Comparison of ENCODE assay signal across 17 cellular contexts in the genomic region with DNA sequence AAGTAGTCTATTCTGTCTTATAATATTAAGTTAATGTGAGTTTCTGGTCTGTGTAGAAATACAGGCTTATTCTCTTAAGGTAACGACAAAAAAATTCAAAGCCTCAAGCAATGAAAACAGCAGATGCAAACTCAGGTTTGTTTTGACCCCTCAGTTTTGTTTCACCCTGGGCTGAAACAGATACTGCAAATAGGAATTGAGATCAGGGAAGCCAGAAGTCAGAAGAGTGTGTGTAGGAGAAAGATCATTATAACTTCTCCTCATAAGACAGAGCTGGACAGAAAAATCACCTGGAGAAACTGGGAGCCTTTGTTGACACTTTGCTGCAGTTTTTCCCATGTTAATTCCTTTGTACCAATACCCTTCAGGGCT. TPM values are rescaled to one million over a fixed set of nuclear protein-coding genes. Genes with fewer than 3 reads are reported as not detected.
DNase-seq lines count a peak whose midpoint lies in the region; ATAC-seq and TF ChIP-seq lines count a peak whose summit lies in the region.
"Had no signal": no experiment of that assay in that cellular context is flagged by ENCODE, and none has a peak within 500 bp of the region (broad histone marks: within the 10 kb centered on the region; RNA-seq: fewer than 3 reads in every experiment).

No MANE protein-coding gene starts in this region.

- H3K36me3 ChIP-seq in subcutaneous abdominal adipose tissue (ENCODE audit: control insufficient read depth in 5 of 5, insufficient read depth in 5 of 5, low read length in 5 of 5) = peaks cover 0 to 5% (median 0%) of the 10 kb centered on the region in 5 donors
- H3K36me3 ChIP-seq in adrenal gland (replicated peaks in 1 of 2) = no peaks in the 10 kb centered on the region
- H3K36me3 ChIP-seq in tibial artery = no peaks in the 10 kb centered on the region
- H3K36me3 ChIP-seq: Peyer's patch, prostate gland, stomach had no signal

- H3K4me3 ChIP-seq in subcutaneous abdominal adipose tissue (ENCODE audit: low read depth in 1 of 5, low read length in 5 of 5) (no peak overlapping the region), adrenal gland (no peak overlapping the region), tibial artery (no peak overlapping the region)
- H3K4me3 ChIP-seq: HAP-1, Peyer's patch, prostate gland, stomach had no signal

- DNase-seq in activated naive CD4-positive, alpha-beta T cell treated with anti-CD3 and anti-CD28 coated beads for 36 hours = no peak
- DNase-seq in activated naive CD4-positive, alpha-beta T cell treated with anti-CD3 and anti-CD28 coated beads, Interleukin-2, amount 10 ng/mL, durations not matched to agents 7 days and 5 days = no peak
- no peak for DNase-seq in adrenal gland
- no peak for DNase-seq in GOT3 (lab: John Stamatoyannopoulos, UW)
- no peak for DNase-seq in tibial artery
- DNase-seq: activated gamma-delta T cell; cortex of kidney; naive thymus-derived CD8-positive, alpha-beta T cell; Peyer's patch; stimulated activated CD4-positive, alpha-beta T cell treated with anti-CD3 and anti-CD28 coated beads, Interleukin-12 subunit alpha, Interleukin-12 subunit beta, amount 100 ng/mL, for 4 hours; stomach had no signal

- CTCF ChIA-PET in activated naive CD4-positive, alpha-beta T cell treated with anti-CD3 and anti-CD28 coated beads for 36 hours (lab: Charles Lee) = interaction anchor here (1.2 to 1.7 kb wide), 2 partner anchors 8 to 56 kb away, joined by 3 to 4 read pairs; no protein-coding TSS in a partner anchor
- CTCF ChIA-PET in activated naive CD4-positive, alpha-beta T cell treated with anti-CD3 and anti-CD28 coated beads, Interleukin-2, amount 10 ng/mL, durations not matched to agents 7 days and 5 days (lab: Charles Lee) = interaction anchor here (1.0 kb wide), 1 partner anchor 9 kb away, joined by 3 read pairs; no protein-coding TSS in a partner anchor

- TF ChIP-seq CTCF in adrenal gland (IDR thresholded peaks at IDR 0.05) = no peak
- no peak for TF ChIP-seq CTCF in tibial artery (IDR thresholded peaks at IDR 0.05)

- 73 to 100% (median 87%) methylated on average over 1 of the region's 1 CpG for WGBS in adrenal gland, 4 donors

- intact Hi-C loops in activated naive CD4-positive, alpha-beta T cell treated with anti-CD3 and anti-CD28 coated beads for 36 hours (cut with micrococcal nuclease) = loop anchor here (5.0 kb wide), 2 partner anchors 276 to 501 kb away; a partner anchor contains a TSS
- intact Hi-C loops in adrenal gland (cut with DNase I) (no loop called here), tibial artery (cut with DNase I; ENCODE audit: low total_unique reads) (no loop called here)

- no peak for TF ChIP-seq POLR2A in adrenal gland (IDR thresholded peaks at IDR 0.05)

- H3K4me3 Mint-ChIP-seq in activated naive CD4-positive, alpha-beta T cell treated with anti-CD3 and anti-CD28 coated beads for 36 hours = no peak overlapping the region
- H3K4me3 Mint-ChIP-seq in activated naive CD4-positive, alpha-beta T cell treated with anti-CD3 and anti-CD28 coated beads, Interleukin-2, amount 10 ng/mL, durations not matched to agents 7 days and 5 days = no peak overlapping the region
- no peak overlapping the region for H3K4me3 Mint-ChIP-seq in activated naive CD8-positive, alpha-beta T cell
- H3K4me3 Mint-ChIP-seq: brain; naive thymus-derived CD8-positive, alpha-beta T cell had no signal

- H3K9me3 Mint-ChIP-seq in activated naive CD4-positive, alpha-beta T cell treated with anti-CD3 and anti-CD28 coated beads for 36 hours = no peaks in the 10 kb centered on the region
- H3K9me3 Mint-ChIP-seq in activated naive CD4-positive, alpha-beta T cell treated with anti-CD3 and anti-CD28 coated beads, Interleukin-2, amount 10 ng/mL, durations not matched to agents 7 days and 5 days = no peaks in the 10 kb centered on the region
- H3K9me3 Mint-ChIP-seq in activated naive CD8-positive, alpha-beta T cell (ENCODE audit: low read depth) = no peaks in the 10 kb centered on the region
- H3K9me3 Mint-ChIP-seq: brain; naive thymus-derived CD8-positive, alpha-beta T cell had no signal

- peaks cover 84% of the 10 kb centered on the region for H3K4me1 Mint-ChIP-seq in activated naive CD4-positive, alpha-beta T cell treated with anti-CD3 and anti-CD28 coated beads for 36 hours (ENCODE audit: low read depth)
- H3K4me1 Mint-ChIP-seq in activated naive CD4-positive, alpha-beta T cell treated with anti-CD3 and anti-CD28 coated beads, Interleukin-2, amount 10 ng/mL, durations not matched to agents 7 days and 5 days = peaks cover 38% of the 10 kb centered on the region
- peaks cover 91% of the 10 kb centered on the region for H3K4me1 Mint-ChIP-seq in activated naive CD8-positive, alpha-beta T cell (ENCODE audit: low read depth)

- ATAC-seq in HG03039 (IDR thresholded peaks at IDR 0.05; ENCODE audit: unreplicated experiment) = peak; percentile 37
- ATAC-seq: naive thymus-derived CD8-positive, alpha-beta T cell had no signal

- H3K27ac ChIP-seq in subcutaneous abdominal adipose tissue (ENCODE audit: low read depth, low read length) (peak overlapping the region; percentile 81), adrenal gland (peak overlapping the region in 2 of 5 donors; percentile 52 to 72), tibial artery (no peak overlapping the region)
- H3K27ac ChIP-seq: Peyer's patch, prostate gland had no signal

- H3K4me1 ChIP-seq in subcutaneous abdominal adipose tissue (ENCODE audit: control insufficient read depth in 5 of 5, insufficient read depth in 5 of 5, low read length in 5 of 5) (peaks cover 1 to 68% (median 43%) of the 10 kb centered on the region in 5 donors), adrenal gland (replicated peaks in 1 of 2) (peaks cover 51 to 73% of the 10 kb centered on the region in 2 donors), tibial artery (peaks cover 0 to 37% (median 7%) of the 10 kb centered on the region in 4 donors)

- no peaks in the 10 kb centered on the region for H3K9me3 ChIP-seq in subcutaneous abdominal adipose tissue (ENCODE audit: control insufficient read depth in 5 of 5, low read length in 5 of 5)
- no peaks in the 10 kb centered on the region for H3K9me3 ChIP-seq in adrenal gland (replicated peaks in 1 of 3)
- no peaks in the 10 kb centered on the region for H3K9me3 ChIP-seq in tibial artery
- H3K9me3 ChIP-seq: HAP-1, Peyer's patch, prostate gland, stomach had no signal

- H3K9ac ChIP-seq in subcutaneous abdominal adipose tissue (ENCODE audit: low read length in 5 of 5) = no peak overlapping the region

- no peaks in the 10 kb centered on the region for H3K27me3 ChIP-seq in subcutaneous abdominal adipose tissue (ENCODE audit: control insufficient read depth in 5 of 5, insufficient read depth in 4 of 5, low read length in 5 of 5)
- no peaks in the 10 kb centered on the region for H3K27me3 ChIP-seq in adrenal gland
- no peaks in the 10 kb centered on the region for H3K27me3 ChIP-seq in tibial artery
- H3K27me3 ChIP-seq: Peyer's patch, stomach had no signal

- peaks cover 13% of the 10 kb centered on the region for H3K36me3 Mint-ChIP-seq in activated naive CD4-positive, alpha-beta T cell treated with anti-CD3 and anti-CD28 coated beads for 36 hours (ENCODE audit: low read depth)
- peaks cover 29% of the 10 kb centered on the region for H3K36me3 Mint-ChIP-seq in activated naive CD4-positive, alpha-beta T cell treated with anti-CD3 and anti-CD28 coated beads, Interleukin-2, amount 10 ng/mL, durations not matched to agents 7 days and 5 days
- peaks cover 40% of the 10 kb centered on the region for H3K36me3 Mint-ChIP-seq in activated naive CD8-positive, alpha-beta T cell
- H3K36me3 Mint-ChIP-seq: brain had no signal

- H3K27ac Mint-ChIP-seq in activated naive CD4-positive, alpha-beta T cell treated with anti-CD3 and anti-CD28 coated beads for 36 hours = peak overlapping the region; percentile 95
- no peak overlapping the region for H3K27ac Mint-ChIP-seq in activated naive CD4-positive, alpha-beta T cell treated with anti-CD3 and anti-CD28 coated beads, Interleukin-2, amount 10 ng/mL, durations not matched to agents 7 days and 5 days
- H3K27ac Mint-ChIP-seq in activated naive CD8-positive, alpha-beta T cell = peak overlapping the region; percentile 99

- H3K27me3 Mint-ChIP-seq in activated naive CD4-positive, alpha-beta T cell treated with anti-CD3 and anti-CD28 coated beads for 36 hours (ENCODE audit: low read depth) = no peaks in the 10 kb centered on the region
- H3K27me3 Mint-ChIP-seq in activated naive CD4-positive, alpha-beta T cell treated with anti-CD3 and anti-CD28 coated beads, Interleukin-2, amount 10 ng/mL, durations not matched to agents 7 days and 5 days = no peaks in the 10 kb centered on the region
- no peaks in the 10 kb centered on the region for H3K27me3 Mint-ChIP-seq in activated naive CD8-positive, alpha-beta T cell
- H3K27me3 Mint-ChIP-seq: brain; naive thymus-derived CD8-positive, alpha-beta T cell had no signal

RNA-seq across cellular contexts. Expression of a gene that starts 23.8 kb away (rescaled TPM):
- 10 to 100 TPM; 18.0 to 20.4 TPM for total RNA-seq in activated naive CD4-positive, alpha-beta T cell treated with anti-CD3 and anti-CD28 coated beads for 36 hours
- 10 to 100 TPM; 31.4 to 69.6 (median 43.4) TPM for total RNA-seq in adrenal gland
- 10 to 100 TPM in 2 of 3 donors, 1 to 10 TPM in 1; 7.7 to 36.2 (median 12.4) TPM for polyA plus RNA-seq in adrenal gland
